13 cellular contexts compared by ENCODE assay signal in the genomic region with DNA sequence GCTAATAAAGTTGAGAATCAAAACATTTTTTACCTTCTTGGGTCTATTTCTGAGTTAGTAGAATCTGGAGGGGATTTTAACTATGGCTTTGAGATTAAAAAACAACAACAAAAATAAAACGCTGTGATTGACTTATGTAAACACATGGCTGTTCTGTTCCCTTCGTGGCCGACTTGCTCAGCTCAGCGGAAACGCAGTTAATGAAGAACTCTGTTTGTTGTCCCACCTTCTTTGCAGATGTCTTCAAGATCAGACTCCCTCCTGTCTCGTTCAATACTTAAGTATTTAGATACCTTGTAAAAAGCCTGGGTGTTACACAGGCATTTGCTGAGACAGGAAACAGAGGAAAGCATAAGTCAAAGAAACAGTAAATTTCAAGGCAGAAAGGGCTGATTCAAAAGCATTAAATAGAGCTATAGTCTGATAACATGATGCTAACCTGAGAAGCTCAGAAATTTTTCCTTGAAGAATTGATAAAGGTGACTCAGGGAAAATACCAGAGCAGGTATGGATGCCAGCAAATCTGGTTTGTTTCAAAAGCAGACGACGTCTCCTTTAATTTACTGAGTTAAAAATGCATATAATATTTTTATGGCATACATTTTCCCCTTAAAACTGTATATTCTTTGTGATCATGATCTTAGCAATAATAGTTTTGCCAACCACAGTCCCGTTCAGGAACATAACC. TPM values are rescaled to one million over a fixed set of nuclear protein-coding genes. Genes with fewer than 3 reads are reported as not detected.
DNase-seq lines count a peak whose midpoint lies in the region; ATAC-seq and TF ChIP-seq lines count a peak whose summit lies in the region.
"Had no signal": no experiment of that assay in that cellular context is flagged by ENCODE, and none has a peak within 500 bp of the region (broad histone marks: within the 10 kb centered on the region; RNA-seq: fewer than 3 reads in every experiment).

No MANE protein-coding gene starts in this region.

- no peak overlapping the region for H3K27ac ChIP-seq in DND-41 (ENCODE audit: low read length)
- H3K27ac ChIP-seq: right atrium auricular region had no signal

- intact Hi-C loops in left colon (cut with DNase I, micrococcal nuclease): no loop called here

- H3K4me2 ChIP-seq in DND-41 (ENCODE audit: insufficient read depth, low read length): no peak overlapping the region
- no peak overlapping the region for H3K4me2 ChIP-seq in Loucy (ENCODE audit: low read depth, low read length, poor library complexity, severe bottlenecking)

- no peaks in the 10 kb centered on the region for H3K36me3 Mint-ChIP-seq in activated naive CD8-positive, alpha-beta T cell treated with anti-CD3 and anti-CD28 coated beads, Interleukin-2, amount 50 U/mL, for 24 hours (ENCODE audit: low read depth)
- no peaks in the 10 kb centered on the region for H3K36me3 Mint-ChIP-seq in nephron (ENCODE audit: low read depth)

- DNase-seq in DND-41 (no peak), left lobe of liver (ENCODE audit: low spot score) (no peak), left colon (no peak)
- no peak for DNase-seq in activated naive CD8-positive, alpha-beta T cell treated with anti-CD3 and anti-CD28 coated beads, Interleukin-2, amount 50 U/mL, for 24 hours
- DNase-seq in stimulated activated CD4-positive, alpha-beta T cell treated with anti-CD3 and anti-CD28 coated beads, Interleukin-12 subunit alpha, Interleukin-12 subunit beta, amount 100 ng/mL, for 4 hours: no peak
- DNase-seq: activated CD8-positive, alpha-beta memory T cell treated with anti-CD3 and anti-CD28 coated beads, Interleukin-2, amount 50 U/mL, for 4 hours; GDM1; NCI-H1048 had no signal

- H3K27ac Mint-ChIP-seq in activated naive CD8-positive, alpha-beta T cell treated with anti-CD3 and anti-CD28 coated beads, Interleukin-2, amount 50 U/mL, for 24 hours: peak overlapping the region; percentile 53
- peak overlapping the region; percentile 77 to 98 (median 95) for H3K27ac Mint-ChIP-seq in nephron
- H3K27ac Mint-ChIP-seq: dendritic cell treated with granulocyte-macrophage colony-stimulating factor and Interleukin-4, amounts not matched to agents 40 ng/mL and 50 ng/mL, for 4 days had no signal

- H3K4me3 ChIP-seq in DND-41 (ENCODE audit: low read depth in 1 of 2, low read length in 2 of 2): no peak overlapping the region
- no peak overlapping the region for H3K4me3 ChIP-seq in Loucy (ENCODE audit: low read length, poor library complexity, severe bottlenecking)
- H3K4me3 ChIP-seq: right atrium auricular region had no signal

- no peak overlapping the region for H3K4me3 Mint-ChIP-seq in activated naive CD8-positive, alpha-beta T cell treated with anti-CD3 and anti-CD28 coated beads, Interleukin-2, amount 50 U/mL, for 24 hours
- H3K4me3 Mint-ChIP-seq in nephron: peak overlapping the region in 1 of 3 experiments; percentile 10
- H3K4me3 Mint-ChIP-seq: dendritic cell treated with granulocyte-macrophage colony-stimulating factor and Interleukin-4, amounts not matched to agents 40 ng/mL and 50 ng/mL, for 4 days had no signal

- H3K27me3 Mint-ChIP-seq in activated naive CD8-positive, alpha-beta T cell treated with anti-CD3 and anti-CD28 coated beads, Interleukin-2, amount 50 U/mL, for 24 hours: no peaks in the 10 kb centered on the region
- no peaks in the 10 kb centered on the region for H3K27me3 Mint-ChIP-seq in nephron (ENCODE audit: low read depth)
- H3K27me3 Mint-ChIP-seq: dendritic cell treated with granulocyte-macrophage colony-stimulating factor and Interleukin-4, amounts not matched to agents 40 ng/mL and 50 ng/mL, for 4 days had no signal

- TF ChIP-seq CTCF in DND-41 (IDR thresholded peaks at IDR 0.05; ENCODE audit: borderline replicate concordance, extremely low read depth, low read length, poor library complexity, severe bottlenecking) (no peak), Loucy (conservative IDR thresholded peaks at IDR 0.05; ENCODE audit: low read length) (no peak), nephron (IDR thresholded peaks at IDR 0.05; ENCODE audit: unreplicated experiment in 3 of 3) (no peak)

- H3K9me3 ChIP-seq in DND-41 (ENCODE audit: insufficient read depth, low read length, severe bottlenecking) (no peaks in the 10 kb centered on the region), Loucy (ENCODE audit: insufficient read depth, low read depth, low read length) (no peaks in the 10 kb centered on the region)
- H3K9me3 ChIP-seq: right atrium auricular region had no signal

- H3K9me3 Mint-ChIP-seq in activated naive CD8-positive, alpha-beta T cell treated with anti-CD3 and anti-CD28 coated beads, Interleukin-2, amount 50 U/mL, for 24 hours: no peaks in the 10 kb centered on the region
- H3K9me3 Mint-ChIP-seq in nephron: no peaks in the 10 kb centered on the region
- H3K9me3 Mint-ChIP-seq: dendritic cell treated with granulocyte-macrophage colony-stimulating factor and Interleukin-4, amounts not matched to agents 40 ng/mL and 50 ng/mL, for 4 days had no signal

- peaks cover 12% of the 10 kb centered on the region for H3K4me1 ChIP-seq in DND-41 (ENCODE audit: insufficient read depth, low read length)
- peaks cover 18% of the 10 kb centered on the region for H3K4me1 ChIP-seq in Loucy (ENCODE audit: insufficient read depth, low read length, poor library complexity, severe bottlenecking)

- no peak overlapping the region for H3K9ac ChIP-seq in DND-41 (ENCODE audit: low read depth, low read length)
- H3K9ac ChIP-seq in Loucy (ENCODE audit: low read depth, low read length, poor library complexity, severe bottlenecking): no peak overlapping the region

- peaks cover 33% of the 10 kb centered on the region for H3K4me1 Mint-ChIP-seq in activated naive CD8-positive, alpha-beta T cell treated with anti-CD3 and anti-CD28 coated beads, Interleukin-2, amount 50 U/mL, for 24 hours
- peaks cover 11% of the 10 kb centered on the region for H3K4me1 Mint-ChIP-seq in nephron

- ATAC-seq in DND-41 (ENCODE audit: insufficient read depth, low read depth) (no peak), left lobe of liver (no peak), left colon (no peak), HG02870 (IDR thresholded peaks at IDR 0.05; ENCODE audit: unreplicated experiment) (no peak)
- no peak for ATAC-seq in activated naive CD8-positive, alpha-beta T cell treated with anti-CD3 and anti-CD28 coated beads, Interleukin-2, amount 50 U/mL, for 24 hours

- H4K20me1 ChIP-seq in DND-41 (ENCODE audit: insufficient read depth, low read length) (no peaks in the 10 kb centered on the region), Loucy (ENCODE audit: insufficient read depth, low read length, poor library complexity, severe bottlenecking) (no peaks in the 10 kb centered on the region)

- no peaks in the 10 kb centered on the region; the same call in 1 of the 2 replicates for H3K9me2 ChIP-seq in Loucy (replicated peaks; ENCODE audit: low read depth, low read length)

- H3K27me3 ChIP-seq in DND-41 (ENCODE audit: insufficient read depth, low read length, poor library complexity) (no peaks in the 10 kb centered on the region), Loucy (ENCODE audit: insufficient read depth, low read length, poor library complexity, severe bottlenecking) (no peaks in the 10 kb centered on the region)
- H3K27me3 ChIP-seq: right atrium auricular region had no signal

- H3K79me2 ChIP-seq in DND-41 (ENCODE audit: insufficient read depth, low read length) (no peaks in the 10 kb centered on the region), Loucy (ENCODE audit: insufficient read depth, low read length) (no peaks in the 10 kb centered on the region)

- H3K36me3 ChIP-seq in DND-41 (ENCODE audit: insufficient read depth, low read length) (no peaks in the 10 kb centered on the region), Loucy (ENCODE audit: insufficient read depth, low read length) (no peaks in the 10 kb centered on the region)
- H3K36me3 ChIP-seq: right atrium auricular region had no signal

- no peaks in the 10 kb centered on the region for H3F3A ChIP-seq in Loucy (ENCODE audit: low read depth)

- peak overlapping the region; percentile 62 for H2AFZ ChIP-seq in DND-41 (ENCODE audit: low read depth, low read length)
- peak overlapping the region; percentile 24; the same call in 1 of the 2 replicates for H2AFZ ChIP-seq in Loucy (ENCODE audit: low read length)

RNA-seq across cellular contexts. Expression of gene POLI, which starts 21.7 kb away (rescaled TPM):
- total RNA-seq in left lobe of liver: 12.8 TPM
- total RNA-seq in left colon: 10 to 100 TPM; 10.7 to 15.6 TPM

RNA-seq across cellular contexts. Expression of gene MBD2, which starts 23.2 kb away (rescaled TPM):
- total RNA-seq in left lobe of liver (29.1 TPM), left colon (100 to 1,000 TPM; 109 to 115 TPM)
